26 cellular contexts compared by ENCODE assay signal in the genomic region with DNA sequence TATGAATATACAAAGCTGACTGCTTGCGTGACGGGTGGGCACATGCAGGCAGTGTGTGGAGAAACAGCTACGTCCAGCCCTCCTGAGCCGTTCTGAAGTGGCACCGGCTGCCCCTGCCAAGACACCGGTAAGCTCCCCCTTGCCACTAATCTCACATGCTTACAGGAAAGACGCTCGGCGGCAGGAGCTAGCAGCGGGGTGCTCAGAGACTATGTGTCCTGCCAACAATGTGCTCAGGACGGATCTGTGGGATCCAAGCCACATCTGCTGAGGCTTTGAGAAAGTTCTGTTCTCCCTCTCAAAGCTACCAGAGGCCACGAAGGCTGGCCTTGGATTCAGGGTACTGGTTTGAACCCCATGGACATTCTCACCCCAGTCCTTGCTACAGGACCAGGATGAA.
A peak's percentile ranks its signal among the peaks of the same experiment; 100 is the strongest.
DNase-seq lines count a peak whose midpoint lies in the region; ATAC-seq and TF ChIP-seq lines count a peak whose summit lies in the region.
"Had no signal": no experiment of that assay in that cellular context is flagged by ENCODE, and none has a peak within 500 bp of the region (broad histone marks: within the 10 kb centered on the region; RNA-seq: fewer than 3 reads in every experiment).

No MANE protein-coding gene starts in this region.

- TF ChIP-seq CTCF in heart left ventricle (IDR thresholded peaks at IDR 0.05) (no peak), foreskin fibroblast (IDR thresholded peaks at IDR 0.05; ENCODE audit: low read depth, low read length) (no peak)

- TF ChIP-seq POLR2A in heart left ventricle (IDR thresholded peaks at IDR 0.05): no peak

- 49 to 56% (median 53%) methylated on average over 9 to 12 of the region's 12 CpGs for WGBS in heart left ventricle, 4 donors
- WGBS in neuronal stem cell (ENCODE audit: extremely low coverage in 2 of 2, insufficient read length in 2 of 2, insufficient replicate concordance in 1 of 2), 2 donors: no CpG with 5 or more reads among the region's 12 CpGs

- H4K8ac ChIP-seq in neuronal stem cell (ENCODE audit: low read depth, low read length): no peak overlapping the region

- H3K36me3 ChIP-seq in heart left ventricle (no peaks in the 10 kb centered on the region), neuronal stem cell (replicated peaks in 1 of 2; ENCODE audit: control insufficient read depth in 2 of 2, insufficient read depth in 2 of 2, low read length in 2 of 2) (no peaks in the 10 kb centered on the region)
- H3K36me3 ChIP-seq: SJSA1, spleen, tibial artery had no signal

- H3K23ac ChIP-seq in neuronal stem cell (ENCODE audit: low read depth, low read length, poor library complexity): peak overlapping the region; percentile 10

- H3K27me3 ChIP-seq in heart left ventricle (peaks cover 0 to 30% (median 3%) of the 10 kb centered on the region in 9 donors), neuronal stem cell (ENCODE audit: control insufficient read depth in 3 of 3, insufficient read depth in 3 of 3, low read depth in 1 of 3, low read length in 3 of 3) (no peaks in the 10 kb centered on the region)
- H3K27me3 ChIP-seq: SJSA1 had no signal

- no peak overlapping the region for H2AFZ ChIP-seq in neuronal stem cell (ENCODE audit: low read length)
- H2AFZ ChIP-seq: GM23338, parathyroid adenoma had no signal

- peak overlapping the region in 1 of 12 donors; percentile 46 for H3K27ac ChIP-seq in heart left ventricle
- no peak overlapping the region for H3K27ac ChIP-seq in neuronal stem cell (replicated peaks; ENCODE audit: low read length)
- H3K27ac ChIP-seq: parathyroid adenoma, SJSA1, spleen, tibial artery had no signal

- no peak overlapping the region for H3K9ac ChIP-seq in neuronal stem cell (ENCODE audit: low read depth, low read length, poor library complexity)
- H3K9ac ChIP-seq: parathyroid adenoma had no signal

- H2AK5ac ChIP-seq in neuronal stem cell (ENCODE audit: low read depth, low read length): no peak overlapping the region

- H3K9me3 ChIP-seq in heart left ventricle (no peaks in the 10 kb centered on the region), neuronal stem cell (replicated peaks in 1 of 2; ENCODE audit: control insufficient read depth in 2 of 2, insufficient read depth in 1 of 2, low read depth in 1 of 2, low read length in 2 of 2) (no peaks in the 10 kb centered on the region)
- H3K9me3 ChIP-seq: spleen, tibial artery had no signal

- no peak overlapping the region for H3K4me2 ChIP-seq in neuronal stem cell (ENCODE audit: insufficient read depth, low read length, poor library complexity, severe bottlenecking)
- H3K4me2 ChIP-seq: GM23338 had no signal

- H3K4me1 ChIP-seq in heart left ventricle (peaks cover 0 to 19% (median 0%) of the 10 kb centered on the region in 12 donors), neuronal stem cell (ENCODE audit: control insufficient read depth in 2 of 2, insufficient read depth in 1 of 2, low read depth in 1 of 2, low read length in 2 of 2) (peaks cover 12 to 27% of the 10 kb centered on the region in 2 donors)
- H3K4me1 ChIP-seq: parathyroid adenoma, SJSA1, tibial artery had no signal

- H2BK5ac ChIP-seq in neuronal stem cell (ENCODE audit: low read length): no peak overlapping the region

- H3K14ac ChIP-seq in neuronal stem cell (ENCODE audit: low read length): peak overlapping the region; percentile 27

- H3K4me3 ChIP-seq in heart left ventricle (no peak overlapping the region), neuronal stem cell (ENCODE audit: low read length in 2 of 2) (no peak overlapping the region), foreskin fibroblast (ENCODE audit: low read depth in 1 of 2, low read length in 2 of 2) (no peak overlapping the region)
- H3K4me3 ChIP-seq: GM23338, K562, lung, SJSA1, spleen, tibial artery had no signal

- no peak overlapping the region for H2BK12ac ChIP-seq in neuronal stem cell (ENCODE audit: low read length)

- no peak overlapping the region for H3K4ac ChIP-seq in neuronal stem cell (ENCODE audit: low read length)

- ATAC-seq in heart left ventricle: peak; percentile 22 to 74 (median 48)
- ATAC-seq: GM23338, K562 had no signal

- in situ Hi-C loops in G401 (cut with HindIII; ENCODE audit: low sequenced_read_pairs): no loop called here

- intact Hi-C loops in heart left ventricle (cut with DNase I): no loop called here

- no peak overlapping the region for H4K91ac ChIP-seq in neuronal stem cell (ENCODE audit: low read depth, low read length, poor library complexity)

- peak overlapping the region; percentile 21 for H3K18ac ChIP-seq in neuronal stem cell (ENCODE audit: low read length)

- peak overlapping the region; percentile 52 for H2BK15ac ChIP-seq in neuronal stem cell (ENCODE audit: low read length)

- H3K79me1 ChIP-seq in neuronal stem cell (ENCODE audit: low read depth, low read length): no peaks in the 10 kb centered on the region

- DNase-seq in G401 (ENCODE audit: low spot score) (peak; percentile 83), cerebellar cortex (ENCODE audit: low spot score) (peak; percentile 78), heart left ventricle (peak in 1 of 5 donors; percentile 65), neuronal stem cell (ENCODE audit: low spot score) (no peak), foreskin fibroblast (no peak), SW 1271 (lab: John Stamatoyannopoulos, UW) (no peak), midbrain (lab: John Stamatoyannopoulos, UW) (no peak), DMS79 treated with DMSO at 0.1 percent for 48 hours (lab: John Stamatoyannopoulos, UW) (no peak)
- DNase-seq: activated B cell treated with CpG ODN at 0.5 μM for 24 hours; activated CD4-positive, alpha-beta T cell treated with anti-CD3 and anti-CD28 coated beads, Interleukin-2, amount 10 ng/mL, durations not matched to agents 7 days and 5 days; activated naive CD4-positive, alpha-beta T cell treated with Interleukin-2 at 50 U/mL for 16 hours; activated T-cell treated with anti-CD3 and anti-CD28 coated beads, Interleukin-2, amount 50 U/mL, for 1 hour; DMS79; GF-D8; NCI-H1105; NCI-H187; NCI-H446 treated with DMSO at 0.1 percent for 48 hours; nephron progenitor cell; spleen; stimulated activated CD4-positive, alpha-beta T cell treated with anti-CD3 and anti-CD28 coated beads, Interleukin-2, amount 100 ng/mL, for 24 hours had no signal

- H2BK120ac ChIP-seq in neuronal stem cell (ENCODE audit: low read depth, low read length): no peak overlapping the region

Comparison
In these comparisons a context has a peak if more than half of its experiments do, and no peak if none do; other contexts are left out.
1. DNase-seq: peak in G401 (single experiment) and cerebellar cortex (single experiment); none in neuronal stem cell (single experiment), foreskin fibroblast (0 of 2), SW 1271 (0 of 2), midbrain (single experiment) and DMS79 treated with DMSO at 0.1 percent for 48 hours (single experiment).